In the genomic region with DNA sequence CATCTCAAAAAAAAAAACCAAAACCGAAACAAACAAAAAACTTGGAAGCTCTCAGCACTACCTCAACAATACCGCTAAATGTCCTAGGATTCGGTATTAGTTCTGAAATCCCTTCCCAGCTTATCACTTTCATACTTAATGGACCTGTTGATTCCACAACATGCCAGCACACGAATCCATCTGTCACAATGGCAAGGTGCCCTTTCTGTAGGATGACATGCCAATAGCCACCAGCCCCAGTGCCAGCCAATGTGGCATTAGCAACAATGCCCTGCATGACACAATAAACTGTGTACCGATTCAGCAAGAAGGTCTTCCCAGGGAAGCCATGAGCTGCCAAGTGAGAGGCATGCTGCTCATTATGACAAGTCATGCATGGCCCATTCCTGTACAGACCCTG, we compare ENCODE assay signal across 17 cellular contexts.
"Had no signal": no experiment of that assay in that cellular context is flagged by ENCODE, and none has a peak within 500 bp of the region (broad histone marks: within the 10 kb centered on the region; RNA-seq: fewer than 3 reads in every experiment).

No MANE protein-coding gene starts in this region.

- DNase-seq: colonic mucosa; effector CD4-positive, alpha-beta T cell; gastrocnemius medialis; heart right ventricle; hypothalamus; islet precursor cell; mammary epithelial cell; mucosa of descending colon; naive thymus-derived CD8-positive, alpha-beta T cell; nucleus accumbens; ovary; stimulated activated CD4-positive, alpha-beta T cell treated with anti-CD3 and anti-CD28 coated beads, Interleukin-2, amount 100 ng/mL, for 48 hours; stimulated activated CD8-positive, alpha-beta memory T cell treated with anti-CD3 and anti-CD28 coated beads, Interleukin-4, amount 100 ng/mL, for 48 hours; stimulated activated naive CD8-positive, alpha-beta T cell treated with anti-CD3 and anti-CD28 coated beads, Interleukin-15, Interleukin-2, amounts not matched to agents 100 U/mL and 50 U/mL, for 24 hours; tibial artery; upper lobe of left lung; uterus had no signal
